15 cellular contexts compared by ENCODE assay signal in genomic region chr2:220043155-220043992, GRCh38.
A peak's percentile ranks its signal among the peaks of the same experiment; 100 is the strongest.
DNase-seq lines count a peak whose midpoint lies in the region; ATAC-seq, FAIRE-seq and TF ChIP-seq lines count a peak whose summit lies in the region.
"Had no signal": no experiment of that assay in that cellular context is flagged by ENCODE, and none has a peak within 500 bp of the region (broad histone marks: within the 10 kb centered on the region; RNA-seq: fewer than 3 reads in every experiment).

No MANE protein-coding gene starts in this region.

- H3K27ac ChIP-seq in H1 (ENCODE audit: low read depth, low read length): no peak overlapping the region
- H3K27ac ChIP-seq: parathyroid adenoma, thoracic aorta, VCaP had no signal

- no peaks in the 10 kb centered on the region for H3K23me2 ChIP-seq in H1 (ENCODE audit: low read depth, low read length)

- no peaks in the 10 kb centered on the region for H3K27me3 Mint-ChIP-seq in stimulated activated memory B cell treated with anti-CD40 and anti-IgM and Interleukin-4, amounts not matched to agents 10 μg/mL and 1 μg/mL and 100 μg/mL, for 72 hours
- no peaks in the 10 kb centered on the region for H3K27me3 Mint-ChIP-seq in natural killer cell (ENCODE audit: low read depth in 2 of 2)

- H3K4me3 ChIP-seq in H1 (ENCODE audit: extremely low read depth in 1 of 4, insufficient read depth in 2 of 4, low read depth in 3 of 4, low read length in 4 of 4) (no peak overlapping the region), retinal pigment epithelial cell (ENCODE audit: low read length) (no peak overlapping the region)
- H3K4me3 ChIP-seq: thoracic aorta had no signal

- DNase-seq in ELR (ENCODE audit: low read depth) (peak; percentile 72), NCI-H526 treated with DMSO at 0.1 percent for 48 hours (lab: John Stamatoyannopoulos, UW) (peak; percentile 77), H1 (ENCODE audit: low read depth in 1 of 2, low spot score in 2 of 2) (no peak), retinal pigment epithelial cell (ENCODE audit: low read depth) (peak; percentile 54), 8988T (no peak), natural killer cell (no peak)
- DNase-seq: activated naive CD4-positive, alpha-beta T cell; CD8-positive, alpha-beta T cell; kidney glomerular epithelial cell; NCI-H146 had no signal

- no peak for FAIRE-seq in H1 (lab: Jason Lieb, UNC)

- H3K79me1 ChIP-seq in H1 (ENCODE audit: low read depth, low read length): no peaks in the 10 kb centered on the region

- no peak overlapping the region for H3K4ac ChIP-seq in H1 (replicated peaks; ENCODE audit: insufficient read length, low read depth, low read length)

- ATAC-seq in stimulated activated memory B cell treated with anti-CD40 and anti-IgM and Interleukin-4, amounts not matched to agents 10 μg/mL and 1 μg/mL and 100 μg/mL, for 72 hours: no peak
- ATAC-seq in HG03045 (IDR thresholded peaks at IDR 0.05; ENCODE audit: unreplicated experiment) (no peak), natural killer cell (no peak)
- ATAC-seq: CD8-positive, alpha-beta T cell had no signal

- H3K18ac ChIP-seq in H1 (ENCODE audit: extremely low read depth, low read length): no peak overlapping the region

- no peak overlapping the region for H3K14ac ChIP-seq in H1 (ENCODE audit: insufficient read length)

- H2BK120ac ChIP-seq in H1 (replicated peaks; ENCODE audit: low read depth, low read length): no peak overlapping the region

- H3K56ac ChIP-seq in H1 (replicated peaks; ENCODE audit: insufficient read length, low read depth, low read length): no peak overlapping the region

- H2BK20ac ChIP-seq in H1 (ENCODE audit: low read length): no peak overlapping the region

- no peak overlapping the region for H2BK15ac ChIP-seq in H1 (ENCODE audit: low read length)

- H3K36me3 Mint-ChIP-seq in stimulated activated memory B cell treated with anti-CD40 and anti-IgM and Interleukin-4, amounts not matched to agents 10 μg/mL and 1 μg/mL and 100 μg/mL, for 72 hours: no peaks in the 10 kb centered on the region
- no peaks in the 10 kb centered on the region for H3K36me3 Mint-ChIP-seq in natural killer cell
- H3K36me3 Mint-ChIP-seq: CD8-positive, alpha-beta T cell had no signal

- no peak overlapping the region for H3K4me2 ChIP-seq in H1 (ENCODE audit: insufficient read depth in 1 of 2, low read depth in 2 of 2, low read length in 2 of 2)

- H3K79me2 ChIP-seq in H1 (ENCODE audit: control insufficient read depth in 1 of 2, insufficient read depth in 2 of 2, low read length in 2 of 2): no peaks in the 10 kb centered on the region
- H3K79me2 ChIP-seq: parathyroid adenoma had no signal

- no peak for TF ChIP-seq EP300 in H1 (IDR thresholded peaks at IDR 0.05; ENCODE audit: borderline replicate concordance in 1 of 2, low read depth in 2 of 2, low read length in 2 of 2)

- H3K4me1 Mint-ChIP-seq in stimulated activated memory B cell treated with anti-CD40 and anti-IgM and Interleukin-4, amounts not matched to agents 10 μg/mL and 1 μg/mL and 100 μg/mL, for 72 hours: no peaks in the 10 kb centered on the region
- no peaks in the 10 kb centered on the region for H3K4me1 Mint-ChIP-seq in natural killer cell

- TF ChIP-seq RAD21 in H1 (IDR thresholded peaks at IDR 0.05 in 1 of 2, conservative IDR thresholded peaks at IDR 0.05 in 1 of 2; ENCODE audit: low read depth in 2 of 2, low read length in 2 of 2): no peak

- no peak overlapping the region for H4K5ac ChIP-seq in H1 (ENCODE audit: insufficient read length, low read depth, low read length)

- H4K8ac ChIP-seq in H1 (ENCODE audit: extremely low read depth, insufficient read depth, low read length): no peak overlapping the region

- peaks cover 2 to 5% (median 4%) of the 10 kb centered on the region in 4 experiments; a peak in 5 of 7 replicates for H3K4me1 ChIP-seq in H1 (replicated peaks in 1 of 4; ENCODE audit: control insufficient read depth in 3 of 4, insufficient read depth in 4 of 4, low read length in 3 of 4)
- H3K4me1 ChIP-seq: parathyroid adenoma had no signal

- CTCF ChIA-PET in H1 (lab: Charles Lee; ENCODE audit: partially characterized antibody): no interaction called here

- 87% methylated on average over 2 of the region's 2 CpGs; no CpG with 5 or more reads in 1 of the 2 experiments for WGBS in H1 (ENCODE audit: extremely low coverage in 1 of 2, insufficient coverage in 1 of 2, insufficient read length in 1 of 2, insufficient replicate concordance in 2 of 2, low coverage in 1 of 2, low lambda C conversion rate in 2 of 2, missing lambda C conversion rate in 1 of 2), 2 experiments

- H3K27ac Mint-ChIP-seq in stimulated activated memory B cell treated with anti-CD40 and anti-IgM and Interleukin-4, amounts not matched to agents 10 μg/mL and 1 μg/mL and 100 μg/mL, for 72 hours: no peak overlapping the region
- no peak overlapping the region for H3K27ac Mint-ChIP-seq in natural killer cell
- H3K27ac Mint-ChIP-seq: CD8-positive, alpha-beta T cell had no signal

- no peaks in the 10 kb centered on the region for H3K36me3 ChIP-seq in H1 (ENCODE audit: control insufficient read depth in 2 of 4, insufficient read depth in 4 of 4, low read length in 3 of 4)
- H3K36me3 ChIP-seq: thoracic aorta had no signal

- POLR2A ChIA-PET in H1 (lab: Charles Lee; ENCODE audit: partially characterized antibody): no interaction called here

- H3K9me3 ChIP-seq in H1 (ENCODE audit: insufficient read depth in 2 of 2, low read depth in 1 of 2, low read length in 1 of 2): no peaks in the 10 kb centered on the region
- H3K9me3 ChIP-seq: thoracic aorta had no signal

- no peak overlapping the region for H2AK5ac ChIP-seq in H1 (ENCODE audit: low read depth, low read length)

- no peak for TF ChIP-seq CTCF in H1 (IDR thresholded peaks at IDR 0.05; ENCODE audit: control extremely low read depth in 1 of 3, insufficient read depth in 1 of 3, low read depth in 1 of 3, low read length in 3 of 3)
- no peak for TF ChIP-seq CTCF in retinal pigment epithelial cell (conservative IDR thresholded peaks at IDR 0.05; ENCODE audit: low read depth, low read length)
- no peak for TF ChIP-seq CTCF in natural killer cell (IDR thresholded peaks at IDR 0.05)

- H3K9me3 Mint-ChIP-seq in stimulated activated memory B cell treated with anti-CD40 and anti-IgM and Interleukin-4, amounts not matched to agents 10 μg/mL and 1 μg/mL and 100 μg/mL, for 72 hours: peaks cover 3% of the 10 kb centered on the region
- H3K9me3 Mint-ChIP-seq in natural killer cell: peaks cover 0 to 2% of the 10 kb centered on the region in 2 donors
- H3K9me3 Mint-ChIP-seq: CD8-positive, alpha-beta T cell had no signal

- no peak overlapping the region for H3K9ac ChIP-seq in H1 (replicated peaks in 1 of 4; ENCODE audit: extremely low read depth in 1 of 4, low read depth in 3 of 4, low read length in 3 of 4)
- H3K9ac ChIP-seq: parathyroid adenoma had no signal

- H2AFZ ChIP-seq in H1 (ENCODE audit: low read length): no peak overlapping the region
- H2AFZ ChIP-seq: parathyroid adenoma had no signal

- no peaks in the 10 kb centered on the region for H4K20me1 ChIP-seq in H1 (replicated peaks in 1 of 2; ENCODE audit: control insufficient read depth in 1 of 2, insufficient read depth in 2 of 2, low read length in 2 of 2)

- H2BK5ac ChIP-seq in H1 (ENCODE audit: low read depth, low read length): no peak overlapping the region

- H2BK12ac ChIP-seq in H1 (ENCODE audit: low read depth, low read length): no peak overlapping the region

- TF ChIP-seq POLR2A in H1 (IDR thresholded peaks at IDR 0.05; ENCODE audit: control extremely low read depth in 1 of 2, low read depth in 2 of 2, low read length in 2 of 2): no peak

- H3K23ac ChIP-seq in H1 (ENCODE audit: insufficient read length): no peak overlapping the region

- no peaks in the 10 kb centered on the region for H3K27me3 ChIP-seq in H1 (replicated peaks in 1 of 4; ENCODE audit: control insufficient read depth in 3 of 4, extremely low read depth in 1 of 4, insufficient read depth in 3 of 4, low read length in 3 of 4)

- intact Hi-C loops in natural killer cell (cut with micrococcal nuclease): no loop called here

- no peak overlapping the region for H3K4me3 Mint-ChIP-seq in stimulated activated memory B cell treated with anti-CD40 and anti-IgM and Interleukin-4, amounts not matched to agents 10 μg/mL and 1 μg/mL and 100 μg/mL, for 72 hours
- H3K4me3 Mint-ChIP-seq in natural killer cell: no peak overlapping the region
- H3K4me3 Mint-ChIP-seq: CD8-positive, alpha-beta T cell had no signal

- no peak overlapping the region for H4K91ac ChIP-seq in H1 (replicated peaks; ENCODE audit: insufficient read length, low read length)

TF ChIP-seq in H1, 55 proteins besides CTCF, POLR2A, EP300 and RAD21:
- TF ChIP-seq JUND (IDR thresholded peaks at IDR 0.05; ENCODE audit: low read length) (0 out of 2 replicates have a peak, but pooled peaks have one; percentile 28), SP1 (IDR thresholded peaks at IDR 0.05; ENCODE audit: low read depth, low read length) (no peak)

Comparison
In these comparisons a context has a peak if more than half of its experiments do, and no peak if none do; other contexts are left out.
1. DNase-seq: peak in ELR (single experiment), NCI-H526 treated with DMSO at 0.1 percent for 48 hours (single experiment) and retinal pigment epithelial cell (single experiment); none in H1 (0 of 2), 8988T (single experiment) and natural killer cell (single experiment).